ENCODE assay signal across 8 cellular contexts in genomic region chr21:41766883-41767605, GRCh38. TPM values are rescaled to one million over a fixed set of nuclear protein-coding genes. Genes with fewer than 3 reads are reported as not detected.
A peak's percentile ranks its signal among the peaks of the same experiment; 100 is the strongest.
DNase-seq lines count a peak whose midpoint lies in the region; ATAC-seq, FAIRE-seq and TF ChIP-seq lines count a peak whose summit lies in the region.

Gene RIPK4, minus strand, starts transcription at chr21:41767052. Its CDS starts 11 bp downstream, at chr21:41767041.

- H3K27me3 ChIP-seq in thymus (ENCODE audit: control insufficient read depth, insufficient read depth) (peaks cover 28% of the 10 kb centered on the region), uterus (peaks cover 14 to 53% of the 10 kb centered on the region in 2 donors)

- TF ChIP-seq CTCF in activated CD8-positive, alpha-beta T cell treated with anti-CD3 and anti-CD28 coated beads for 36 hours (IDR thresholded peaks at IDR 0.05) = no peak
- TF ChIP-seq CTCF in epithelial cell of esophagus (IDR thresholded peaks at IDR 0.05; ENCODE audit: insufficient read depth, low read depth, low read length, missing control alignments) (no peak), nephron progenitor cell (IDR thresholded peaks at IDR 0.05) (no peak), uterus (IDR thresholded peaks at IDR 0.05) (no peak)

- DNase-seq in GM19239 (ENCODE audit: insufficient read length, low spot score) = peak; percentile 73
- peak; percentile 84 for DNase-seq in NCI-H2107 (lab: John Stamatoyannopoulos, UW)
- DNase-seq in activated CD8-positive, alpha-beta T cell treated with anti-CD3 and anti-CD28 coated beads for 36 hours = peak; percentile 78
- DNase-seq in epithelial cell of esophagus (ENCODE audit: low read depth) = peak; percentile 95
- DNase-seq in nephron progenitor cell = peak; percentile 77
- no peak for DNase-seq in uterus

- CTCF ChIA-PET in activated CD8-positive, alpha-beta T cell treated with anti-CD3 and anti-CD28 coated beads for 36 hours (lab: Charles Lee) = interaction anchor here (1.5 kb wide), 1 partner anchor 50 kb away, joined by 3 read pairs; no protein-coding TSS in a partner anchor

- 5% methylated on average over 53 of the region's 53 CpGs for WGBS in thymus

- H3K27ac ChIP-seq in thymus (ENCODE audit: low read depth) (peak within 1 kb of the TSS; percentile 66), uterus (no peak within 1 kb of the TSS)

- POLR2A ChIA-PET in activated CD8-positive, alpha-beta T cell treated with anti-CD3 and anti-CD28 coated beads for 36 hours (lab: Charles Lee) = interaction anchor here (0.5 kb wide), 1 partner anchor 13 kb away, joined by 3 read pairs; no protein-coding TSS in a partner anchor

- H3K4me1 Mint-ChIP-seq in activated CD8-positive, alpha-beta T cell treated with anti-CD3 and anti-CD28 coated beads for 36 hours (ENCODE audit: low read depth) = peaks cover 24% of the 10 kb centered on the region
- H3K4me1 Mint-ChIP-seq in nephron progenitor cell = peaks cover 78% of the 10 kb centered on the region

- H3K27me3 Mint-ChIP-seq in activated CD8-positive, alpha-beta T cell treated with anti-CD3 and anti-CD28 coated beads for 36 hours = peaks cover 60% of the 10 kb centered on the region
- H3K27me3 Mint-ChIP-seq in nephron progenitor cell (ENCODE audit: low read depth, poor library complexity) = peaks cover 94% of the 10 kb centered on the region

- H3K4me1 ChIP-seq in thymus (ENCODE audit: control insufficient read depth, insufficient read depth, low read length) = peaks cover 57% of the 10 kb centered on the region
- H3K4me1 ChIP-seq in uterus = peaks cover 0 to 5% of the 10 kb centered on the region in 2 donors

- H3K4me3 ChIP-seq in epithelial cell of esophagus (ENCODE audit: low read length) (peak within 1 kb of the TSS; percentile 89), thymus (ENCODE audit: low read length) (peak within 1 kb of the TSS; percentile 70), uterus (no peak within 1 kb of the TSS)

- H3K9me3 Mint-ChIP-seq in activated CD8-positive, alpha-beta T cell treated with anti-CD3 and anti-CD28 coated beads for 36 hours = no peaks in the 10 kb centered on the region
- no peaks in the 10 kb centered on the region for H3K9me3 Mint-ChIP-seq in nephron progenitor cell

- H3K36me3 Mint-ChIP-seq in activated CD8-positive, alpha-beta T cell treated with anti-CD3 and anti-CD28 coated beads for 36 hours (ENCODE audit: low read depth) = no peaks in the 10 kb centered on the region
- H3K36me3 Mint-ChIP-seq in nephron progenitor cell (ENCODE audit: low read depth) = no peaks in the 10 kb centered on the region

- H3K9me3 ChIP-seq in thymus (ENCODE audit: control insufficient read depth) (peaks cover 3% of the 10 kb centered on the region), uterus (no peaks in the 10 kb centered on the region)

- no peak for FAIRE-seq in GM19239 (lab: Jason Lieb, UNC)

- peak within 1 kb of the TSS; percentile 69 for H3K4me3 Mint-ChIP-seq in activated CD8-positive, alpha-beta T cell treated with anti-CD3 and anti-CD28 coated beads for 36 hours
- H3K4me3 Mint-ChIP-seq in nephron progenitor cell = peak within 1 kb of the TSS; percentile 81

- no peak within 1 kb of the TSS for H3K27ac Mint-ChIP-seq in activated CD8-positive, alpha-beta T cell treated with anti-CD3 and anti-CD28 coated beads for 36 hours
- peak within 1 kb of the TSS; percentile 28 for H3K27ac Mint-ChIP-seq in nephron progenitor cell

- H3K36me3 ChIP-seq in thymus (ENCODE audit: control insufficient read depth, insufficient read depth) = no peaks in the 10 kb centered on the region
- H3K36me3 ChIP-seq in uterus = no peaks in the 10 kb centered on the region

- TF ChIP-seq POLR2A in uterus (IDR thresholded peaks at IDR 0.05) = peak in 1 of 2 donors; percentile 65

- intact Hi-C loops in activated CD8-positive, alpha-beta T cell treated with anti-CD3 and anti-CD28 coated beads for 36 hours (cut with micrococcal nuclease) = no loop called here
- intact Hi-C loops in uterus (cut with DNase I; ENCODE audit: low total_unique reads) = no loop called here

- ATAC-seq in activated CD8-positive, alpha-beta T cell treated with anti-CD3 and anti-CD28 coated beads for 36 hours = peak; percentile 81
- ATAC-seq in HG03159 (IDR thresholded peaks at IDR 0.05; ENCODE audit: unreplicated experiment) = no peak

RNA-seq across cellular contexts. Expression of gene RIPK4, which starts in this region (rescaled TPM):
- under 1 TPM; 0.65 to 0.76 TPM for total RNA-seq in activated CD8-positive, alpha-beta T cell treated with anti-CD3 and anti-CD28 coated beads for 36 hours
- polyA plus RNA-seq in thymus = 9.3 TPM
- 1 to 10 TPM in 1 of 4 donors, under 1 TPM in 1, not detected in 2; 0.29 to 9.7 TPM for total RNA-seq in uterus

Comparison
In these comparisons a context has a peak if more than half of its experiments do, and no peak if none do; other contexts are left out.
1. Peak in DNase-seq and ATAC-seq in activated CD8-positive, alpha-beta T cell treated with anti-CD3 and anti-CD28 coated beads for 36 hours; RNA of the gene not detected or under 1 TPM.
2. DNase-seq: peak in GM19239 (single experiment), NCI-H2107 (single experiment), epithelial cell of esophagus (single experiment) and nephron progenitor cell (single experiment); none in uterus (0 of 2).
3. H3K4me3 ChIP-seq: peak in epithelial cell of esophagus (single experiment) and thymus (single experiment); none in uterus (0 of 2).